In the genomic region with DNA sequence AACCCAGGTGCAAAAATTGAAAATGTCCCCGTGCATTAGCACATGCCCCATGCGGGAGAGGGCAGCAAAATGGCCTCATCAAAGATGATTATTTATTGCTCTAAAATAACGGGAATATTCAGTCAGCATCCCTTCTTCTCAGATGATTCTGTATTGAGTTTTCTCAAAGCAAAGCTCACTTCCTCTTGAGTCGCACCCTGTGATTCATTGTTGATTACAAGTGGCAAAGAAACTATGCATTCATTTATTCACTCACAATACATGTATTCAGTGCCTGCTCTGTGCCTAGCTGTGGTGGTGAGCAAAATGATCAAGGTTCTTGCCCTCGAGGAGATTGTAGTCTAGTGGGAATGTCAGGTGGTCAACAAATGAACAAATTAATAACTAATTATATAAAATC, we compare ENCODE assay signal across 19 cellular contexts.
"Had no signal": no experiment of that assay in that cellular context is flagged by ENCODE, and none has a peak within 500 bp of the region (broad histone marks: within the 10 kb centered on the region; RNA-seq: fewer than 3 reads in every experiment).

No MANE protein-coding gene starts in this region.

- H3K36me3 ChIP-seq: left ventricle myocardium inferior, right lobe of liver, transverse colon, WERI-Rb-1 had no signal

- ATAC-seq: activated CD4-positive, CD25-positive, alpha-beta regulatory T cell treated with anti-CD3 and anti-CD28 coated beads, Interleukin-2, amount 50 U/mL, for 24 hours; right lobe of liver; T-helper 17 cell had no signal

- H3K9me3 ChIP-seq: left ventricle myocardium inferior, right lobe of liver, testis, transverse colon had no signal

- H3K4me1 ChIP-seq: left ventricle myocardium inferior, right lobe of liver, testis had no signal

- H3K27me3 ChIP-seq: right lobe of liver, testis, transverse colon had no signal

- DNase-seq: activated CD4-positive, alpha-beta memory T cell treated with anti-CD3 and anti-CD28 coated beads for 36 hours; activated CD4-positive, alpha-beta T cell treated with anti-CD3 and anti-CD28 coated beads, Interleukin-2, amount 10 ng/mL, durations not matched to agents 24 days and 14 days; activated CD8-positive, alpha-beta memory T cell treated with anti-CD3 and anti-CD28 coated beads, Interleukin-2, amount 50 U/mL, for 4 hours; activated gamma-delta T cell; activated naive CD4-positive, alpha-beta T cell treated with anti-CD3 and anti-CD28 coated beads, Interleukin-2, amount 50 U/mL, for 16 hours; activated T-cell treated with anti-CD3 and anti-CD28 coated beads, Interleukin-2, amount 50 U/mL, for 1 hour; amygdala; dermis blood vessel endothelial cell; effector CD4-positive, alpha-beta T cell; left ventricle myocardium inferior; right lobe of liver; stimulated activated CD4-positive, alpha-beta T cell treated with anti-CD3 and anti-CD28 coated beads, Interleukin-2, amount 100 ng/mL, for 48 hours; stimulated activated naive CD4-positive, alpha-beta T cell treated with Interleukin-2 at 50 U/mL for 16 hours; T-helper 17 cell; testis; transverse colon; WERI-Rb-1 had no signal

- H3K4me3 ChIP-seq: left ventricle myocardium inferior, lung, right lobe of liver, testis, transverse colon had no signal

- H3K27ac ChIP-seq: left ventricle myocardium inferior, right lobe of liver, testis, transverse colon, WERI-Rb-1 had no signal
